In the genomic region with DNA sequence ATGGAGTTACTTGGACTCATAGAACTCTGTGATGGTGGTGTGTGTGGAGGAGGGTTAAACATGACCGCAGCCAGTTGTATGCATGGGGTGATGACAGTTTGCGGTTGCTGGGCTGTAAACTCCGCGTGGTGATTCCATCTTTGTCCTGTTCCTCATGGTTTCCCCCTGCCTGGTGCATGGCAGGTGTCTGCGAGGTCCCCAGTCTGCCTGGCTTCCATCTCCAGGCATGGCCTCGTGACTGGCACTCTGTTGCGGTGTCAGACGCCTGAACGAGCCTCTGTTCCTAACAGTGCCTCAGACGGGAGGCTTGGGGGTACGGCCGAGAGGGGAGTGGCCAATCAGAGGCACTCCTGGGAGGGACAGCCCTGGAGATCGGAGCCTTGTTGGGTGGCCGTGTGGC, we compare ENCODE assay signal across 17 cellular contexts. TPM values are rescaled to one million over a fixed set of nuclear protein-coding genes. Genes with fewer than 3 reads are reported as not detected.
DNase-seq lines count a peak whose midpoint lies in the region; ATAC-seq, FAIRE-seq and TF ChIP-seq lines count a peak whose summit lies in the region.
"Had no signal": no experiment of that assay in that cellular context is flagged by ENCODE, and none has a peak within 500 bp of the region (broad histone marks: within the 10 kb centered on the region; RNA-seq: fewer than 3 reads in every experiment).

No MANE protein-coding gene starts in this region.

- DNase-seq in left ventricle myocardium inferior (no peak), right atrium auricular region (ENCODE audit: low spot score) (no peak), kidney (peak; percentile 39), sciatic nerve (ENCODE audit: low spot score) (peak; percentile 49), DMS53 (lab: John Stamatoyannopoulos, UW) (no peak), GM19239 (ENCODE audit: insufficient read length, low spot score) (no peak), NCI-H2107 (lab: John Stamatoyannopoulos, UW) (no peak)
- DNase-seq: C1 segment of cervical spinal cord; CD8-positive, alpha-beta memory T cell; NCI-H1417 treated with DMSO at 0.1 percent for 48 hours; NCI-H187 treated with DMSO at 0.1 percent for 48 hours; NCI-H226; NCI-H524; PC-3; RPMI8226 had no signal

- peaks cover 22% of the 10 kb centered on the region for H3K4me1 ChIP-seq in left ventricle myocardium inferior
- no peaks in the 10 kb centered on the region for H3K4me1 ChIP-seq in right atrium auricular region
- H3K4me1 ChIP-seq in kidney (ENCODE audit: control insufficient read depth in 1 of 2, insufficient read depth in 1 of 2, low read depth in 1 of 2, low read length in 2 of 2) = no peaks in the 10 kb centered on the region

- intact Hi-C loops in left ventricle myocardium inferior (cut with micrococcal nuclease) (no loop called here), kidney (cut with DNase I) (no loop called here), sciatic nerve (cut with DNase I) (no loop called here)

- H3K27me3 ChIP-seq in left ventricle myocardium inferior (ENCODE audit: low read depth) (no peaks in the 10 kb centered on the region), right atrium auricular region (no peaks in the 10 kb centered on the region)

- TF ChIP-seq CTCF in left ventricle myocardium inferior (IDR thresholded peaks at IDR 0.05; ENCODE audit: borderline replicate concordance) = no peak
- TF ChIP-seq CTCF in right atrium auricular region (IDR thresholded peaks at IDR 0.05) = no peak
- TF ChIP-seq CTCF in kidney (IDR thresholded peaks at IDR 0.05; ENCODE audit: borderline replicate concordance, extremely low read depth, insufficient read depth) = no peak

- no peaks in the 10 kb centered on the region for H3K9me3 ChIP-seq in left ventricle myocardium inferior (replicated peaks)
- H3K9me3 ChIP-seq in right atrium auricular region = no peaks in the 10 kb centered on the region
- no peaks in the 10 kb centered on the region for H3K9me3 ChIP-seq in kidney (ENCODE audit: control insufficient read depth in 1 of 2, low read length in 2 of 2)

- no peak for FAIRE-seq in kidney (lab: Jason Lieb, UNC)
- FAIRE-seq in GM19239 (lab: Jason Lieb, UNC) = no peak
- FAIRE-seq: GM12891 had no signal

- no peak for ATAC-seq in sciatic nerve
- ATAC-seq: PC-3 had no signal

- H3K36me3 ChIP-seq in left ventricle myocardium inferior (no peaks in the 10 kb centered on the region), right atrium auricular region (no peaks in the 10 kb centered on the region), kidney (ENCODE audit: control insufficient read depth in 1 of 2, insufficient read depth in 2 of 2, low read length in 2 of 2) (no peaks in the 10 kb centered on the region)

- H3K4me3 ChIP-seq in left ventricle myocardium inferior (no peak overlapping the region), right atrium auricular region (no peak overlapping the region), kidney (ENCODE audit: low read length in 2 of 2) (no peak overlapping the region)

- peak overlapping the region; percentile 46 for H3K27ac ChIP-seq in left ventricle myocardium inferior (replicated peaks)
- peak overlapping the region in 1 of 2 donors; percentile 16 for H3K27ac ChIP-seq in right atrium auricular region
- no peak overlapping the region for H3K27ac ChIP-seq in kidney (ENCODE audit: low read depth in 2 of 2, low read length in 2 of 2)
- H3K27ac ChIP-seq: KMS-11 had no signal

- no peak overlapping the region for H3K9ac ChIP-seq in kidney (ENCODE audit: low read length in 2 of 2)
- H3K9ac ChIP-seq: KMS-11 had no signal

RNA-seq across cellular contexts. Expression of gene SH3PXD2B, which starts 33.9 kb away (rescaled TPM):
- 5.2 TPM for total RNA-seq in left ventricle myocardium inferior
- total RNA-seq in right atrium auricular region = 10 to 100 TPM in 1 of 2 donors, 1 to 10 TPM in 1; 7.2 to 13.9 TPM
- total RNA-seq in kidney = 22.8 TPM
- 3.1 TPM for polyA plus RNA-seq in kidney (ENCODE audit: insufficient read depth, low read depth, low replicate concordance)
- total RNA-seq in sciatic nerve = 39.5 TPM
- polyA plus RNA-seq: CD8-positive, alpha-beta memory T cell had no signal

Comparison
In these comparisons a context has a peak if more than half of its experiments do, and no peak if none do; other contexts are left out.
1. DNase-seq: peak in kidney (single experiment) and sciatic nerve (single experiment); none in left ventricle myocardium inferior (single experiment), right atrium auricular region (single experiment), DMS53 (single experiment), GM19239 (single experiment) and NCI-H2107 (single experiment).